ENCODE assay signal across 6 cellular contexts in genomic region chr6:26459023-26459810, GRCh38. TPM values are rescaled to one million over a fixed set of nuclear protein-coding genes. Genes with fewer than 3 reads are reported as not detected.
DNase-seq lines count a peak whose midpoint lies in the region; ATAC-seq and TF ChIP-seq lines count a peak whose summit lies in the region.

No MANE protein-coding gene starts in this region.

- DNase-seq in breast epithelium (ENCODE audit: low spot score in 2 of 2), result no peak
- no peak for DNase-seq in progenitor cell of endocrine pancreas (ENCODE audit: low spot score, unreplicated experiment)
- no peak for DNase-seq in Ammon's horn (ENCODE audit: low spot score)
- no peak for DNase-seq in NCI-H2029 (lab: John Stamatoyannopoulos, UW)

- intact Hi-C loops in breast epithelium (cut with DNase I; ENCODE audit: low total_unique reads), result loop anchor here (10.0 kb wide), 1 partner anchor 114 kb away; no protein-coding TSS in a partner anchor

- 96% methylated on average over 16 of the region's 16 CpGs for WGBS in HUES64

- H3K27me3 ChIP-seq in HUES64 (ENCODE audit: insufficient read depth, low read length) (no peaks in the 10 kb centered on the region), breast epithelium (no peaks in the 10 kb centered on the region)

- no peak for ATAC-seq in GM21528 (IDR thresholded peaks at IDR 0.05; ENCODE audit: low FRiP score, unreplicated experiment)

- TF ChIP-seq POLR2A in breast epithelium (IDR thresholded peaks at IDR 0.05), result no peak

- H3K36me3 ChIP-seq in HUES64 (ENCODE audit: insufficient read depth, low read length) (peaks cover 44% of the 10 kb centered on the region), breast epithelium (no peaks in the 10 kb centered on the region)

- H3K9me3 ChIP-seq in HUES64 (ENCODE audit: insufficient read depth, low read depth, low read length) (no peaks in the 10 kb centered on the region), breast epithelium (no peaks in the 10 kb centered on the region)

- no peak overlapping the region for H3K9ac ChIP-seq in HUES64 (ENCODE audit: low read depth, low read length)

- peaks cover 30% of the 10 kb centered on the region for H3K4me1 Mint-ChIP-seq in progenitor cell of endocrine pancreas (ENCODE audit: low read depth)

- H3K9me3 Mint-ChIP-seq in progenitor cell of endocrine pancreas (ENCODE audit: low read depth), result no peaks in the 10 kb centered on the region

- H3K4me3 ChIP-seq in HUES64 (ENCODE audit: low read length), result peak overlapping the region; percentile 85
- peak overlapping the region; percentile 84 to 94 (median 86) for H3K4me3 ChIP-seq in breast epithelium

- peaks cover 27% of the 10 kb centered on the region for H3K36me3 Mint-ChIP-seq in progenitor cell of endocrine pancreas (ENCODE audit: insufficient read depth)

- H3K4me1 ChIP-seq in HUES64 (ENCODE audit: insufficient read depth, low read length) (peaks cover 5% of the 10 kb centered on the region; the same call in 1 of the 2 replicates), breast epithelium (peaks cover 6 to 18% of the 10 kb centered on the region in 2 donors)

- no peaks in the 10 kb centered on the region for H3K27me3 Mint-ChIP-seq in progenitor cell of endocrine pancreas

- TF ChIP-seq CTCF in breast epithelium (IDR thresholded peaks at IDR 0.05), result no peak
- no peak for TF ChIP-seq CTCF in progenitor cell of endocrine pancreas (IDR thresholded peaks at IDR 0.05; ENCODE audit: unreplicated experiment)

- H3K4me3 Mint-ChIP-seq in progenitor cell of endocrine pancreas (ENCODE audit: low read depth), result peak overlapping the region; percentile 54

- H3K27ac Mint-ChIP-seq in progenitor cell of endocrine pancreas, result no peak overlapping the region

- H3K27ac ChIP-seq in HUES64 (ENCODE audit: low read depth, low read length), result no peak overlapping the region
- no peak overlapping the region for H3K27ac ChIP-seq in breast epithelium

RNA-seq across cellular contexts. Expression of gene BTN2A1, which starts 1.5 kb away (rescaled TPM):
- 6.9 TPM for polyA plus RNA-seq in HUES64 (2013, experiment 1 of 2)
- 6.1 TPM for polyA plus RNA-seq in HUES64 (2013, experiment 2 of 2)
- total RNA-seq in breast epithelium (10 to 100 TPM; 10.6 to 19.6 (median 14.1) TPM), progenitor cell of endocrine pancreas (24.7 and 26.4 TPM in 2 replicates)

RNA-seq across cellular contexts. Expression of gene BTN3A3, which starts 18.9 kb away (rescaled TPM):
- polyA plus RNA-seq in HUES64 (2013, experiment 1 of 2), result 0.50 TPM
- 0.57 TPM for polyA plus RNA-seq in HUES64 (2013, experiment 2 of 2)
- total RNA-seq in breast epithelium (10 to 100 TPM in 2 of 3 donors, 1 to 10 TPM in 1; 7.4 to 18.0 (median 12.5) TPM), progenitor cell of endocrine pancreas (2.4 and 3.1 TPM in 2 replicates)

RNA-seq across cellular contexts. Expression of gene BTN1A1, which starts 40.9 kb away (rescaled TPM):
- polyA plus RNA-seq in HUES64 (2013, experiment 1 of 2), result 0.15 TPM
- 0.25 TPM for polyA plus RNA-seq in HUES64 (2013, experiment 2 of 2)
- not detected for total RNA-seq in breast epithelium
- total RNA-seq in progenitor cell of endocrine pancreas, result 1.5 and 1.6 TPM in 2 replicates

RNA-seq across cellular contexts. Expression of gene BTN3A1, which starts 57.1 kb away (rescaled TPM):
- 1.5 TPM for polyA plus RNA-seq in HUES64 (2013, experiment 1 of 2)
- polyA plus RNA-seq in HUES64 (2013, experiment 2 of 2), result 3.6 TPM
- total RNA-seq in breast epithelium (10 to 100 TPM in 2 of 3 donors, 1 to 10 TPM in 1; 9.1 to 23.4 (median 12.8) TPM), progenitor cell of endocrine pancreas (9.6 and 10.5 TPM in 2 replicates)
